Comparison of ENCODE assay signal across 8 cellular contexts in the genomic region with DNA sequence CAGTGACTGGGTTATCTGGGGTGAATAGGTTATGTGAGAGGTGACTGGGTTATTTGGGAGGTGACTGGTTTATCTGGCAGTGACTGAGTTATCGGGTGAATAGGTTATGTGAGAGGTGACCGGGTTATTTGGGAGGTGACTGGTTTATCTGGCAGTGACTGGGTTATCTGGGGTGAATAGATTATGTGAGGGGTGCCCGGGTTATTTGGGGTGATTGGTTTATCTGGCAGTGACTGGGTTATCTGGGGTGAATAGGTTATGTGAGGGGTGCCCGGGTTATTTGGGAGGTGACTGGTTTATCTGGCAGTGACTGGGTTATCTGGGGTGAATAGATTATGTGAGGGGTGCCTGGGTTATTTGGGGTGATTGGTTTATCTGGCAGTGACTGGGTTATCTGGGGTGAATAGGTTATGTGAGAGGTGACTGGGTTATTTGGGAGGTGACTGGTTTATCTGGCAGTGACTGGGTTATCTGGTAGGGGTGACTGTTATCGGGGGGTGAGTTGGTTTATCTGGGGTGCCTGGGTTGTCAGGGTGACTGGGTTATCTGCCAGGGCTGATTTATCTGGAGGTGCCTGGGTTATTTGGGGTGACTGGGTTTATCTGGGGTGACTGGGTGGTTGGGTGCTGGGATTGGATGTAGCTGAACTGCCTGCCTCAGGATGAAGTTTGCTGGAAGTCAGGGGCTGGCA. TPM values are rescaled to one million over a fixed set of nuclear protein-coding genes. Genes with fewer than 3 reads are reported as not detected.
DNase-seq lines count a peak whose midpoint lies in the region; ATAC-seq and TF ChIP-seq lines count a peak whose summit lies in the region.
"Not testable (repeated sequence)": the region's sequence is repeated elsewhere in the genome, so short reads cannot be mapped to it uniquely, and the experiment has no call there.

No MANE protein-coding gene starts in this region.

- H3K36me3 ChIP-seq in iPS-15b (ENCODE audit: control insufficient read depth, insufficient read depth, low read length), result not testable (repeated sequence)

- POLR2A ChIA-PET in CD4-positive, alpha-beta T cell (lab: Charles Lee); activated CD4-positive, alpha-beta T cell treated with anti-CD3 and anti-CD28 coated beads, Interleukin-2, amount 10 ng/mL, durations not matched to agents 7 days and 5 days (lab: Charles Lee); MCF 10A (lab: Yijun Ruan, JAX): not testable (repeated sequence)

- not testable (repeated sequence) for H3K9me3 Mint-ChIP-seq in CD4-positive, alpha-beta T cell; IgD-negative memory B cell; activated CD4-positive, alpha-beta T cell treated with anti-CD3 and anti-CD28 coated beads, Interleukin-2, amount 10 ng/mL, durations not matched to agents 7 days and 5 days; activated T-helper 2 cell treated with anti-CD3 and anti-CD28 coated beads, Interferon-gamma antibody, Interleukin-2, Interleukin-4, amounts not matched to agents 10 μg/mL and 5 μg/mL and 100 μg/mL, durations not matched to agents 14 hours and 24 hours and 36 hours; MCF 10A (ENCODE audit: unreplicated experiment); neural crest cell; stimulated activated naive CD8-positive, alpha-beta T cell treated with anti-CD3 and anti-CD28 coated beads, Interleukin-15, amount 100 ng/mL, for 72 hours

- peak overlapping the region; percentile 26 for H3K4me3 ChIP-seq in iPS-15b (ENCODE audit: low read depth, low read length)

- BruUV-seq in MCF 10A (replicated peaks; lab: Mats Ljungman, UMichigan), result not testable (repeated sequence)

- H3K4me3 Mint-ChIP-seq in CD4-positive, alpha-beta T cell, result peak overlapping the region; percentile 85
- H3K4me3 Mint-ChIP-seq in IgD-negative memory B cell (peak overlapping the region in 2 of 4 donors; percentile 60 to 71), MCF 10A (ENCODE audit: unreplicated experiment) (peak overlapping the region; percentile 55), neural crest cell (peak overlapping the region; percentile 81)
- H3K4me3 Mint-ChIP-seq in activated CD4-positive, alpha-beta T cell treated with anti-CD3 and anti-CD28 coated beads, Interleukin-2, amount 10 ng/mL, durations not matched to agents 7 days and 5 days, result peak overlapping the region; percentile 59
- H3K4me3 Mint-ChIP-seq in activated T-helper 2 cell treated with anti-CD3 and anti-CD28 coated beads, Interferon-gamma antibody, Interleukin-2, Interleukin-4, amounts not matched to agents 10 μg/mL and 5 μg/mL and 100 μg/mL, durations not matched to agents 14 hours and 24 hours and 36 hours (ENCODE audit: low read depth), result peak overlapping the region; percentile 74
- H3K4me3 Mint-ChIP-seq in stimulated activated naive CD8-positive, alpha-beta T cell treated with anti-CD3 and anti-CD28 coated beads, Interleukin-15, amount 100 ng/mL, for 72 hours, result peak overlapping the region; percentile 60 to 88

- not testable (repeated sequence) for H3K27ac Mint-ChIP-seq in CD4-positive, alpha-beta T cell; MCF 10A (ENCODE audit: low read depth, unreplicated experiment); neural crest cell (ENCODE audit: unreplicated experiment)
- H3K27ac Mint-ChIP-seq in IgD-negative memory B cell, result peak overlapping the region in 2 of 3 donors; percentile 45 to 62
- peak overlapping the region; percentile 80 for H3K27ac Mint-ChIP-seq in activated CD4-positive, alpha-beta T cell treated with anti-CD3 and anti-CD28 coated beads, Interleukin-2, amount 10 ng/mL, durations not matched to agents 7 days and 5 days
- peak overlapping the region; percentile 43 for H3K27ac Mint-ChIP-seq in activated T-helper 2 cell treated with anti-CD3 and anti-CD28 coated beads, Interferon-gamma antibody, Interleukin-2, Interleukin-4, amounts not matched to agents 10 μg/mL and 5 μg/mL and 100 μg/mL, durations not matched to agents 14 hours and 24 hours and 36 hours
- H3K27ac Mint-ChIP-seq in stimulated activated naive CD8-positive, alpha-beta T cell treated with anti-CD3 and anti-CD28 coated beads, Interleukin-15, amount 100 ng/mL, for 72 hours, result peak overlapping the region in 1 of 2 donors; percentile 59

- not testable (repeated sequence) for DNase-seq in CD4-positive, alpha-beta T cell; activated CD4-positive, alpha-beta T cell treated with anti-CD3 and anti-CD28 coated beads, Interleukin-2, amount 10 ng/mL, durations not matched to agents 7 days and 5 days; activated T-helper 2 cell treated with anti-CD3 and anti-CD28 coated beads, Interferon-gamma antibody, Interleukin-2, Interleukin-4, amounts not matched to agents 10 μg/mL and 5 μg/mL and 100 μg/mL, durations not matched to agents 14 hours and 24 hours and 36 hours (ENCODE audit: low spot score); MCF 10A (ENCODE audit: unreplicated experiment); neural crest cell (ENCODE audit: low read depth, low spot score); stimulated activated naive CD8-positive, alpha-beta T cell treated with anti-CD3 and anti-CD28 coated beads, Interleukin-15, amount 100 ng/mL, for 72 hours

- not testable (repeated sequence) for TF ChIP-seq CTCF in CD4-positive, alpha-beta T cell (IDR thresholded peaks at IDR 0.05); MCF 10A (IDR thresholded peaks at IDR 0.05; ENCODE audit: unreplicated experiment); neural crest cell (conservative IDR thresholded peaks at IDR 0.05)

- peaks cover 51% of the 10 kb centered on the region for H3K27me3 Mint-ChIP-seq in CD4-positive, alpha-beta T cell
- H3K27me3 Mint-ChIP-seq in IgD-negative memory B cell (peaks cover 27% of the 10 kb centered on the region), MCF 10A (ENCODE audit: insufficient read depth, unreplicated experiment) (peaks cover 18% of the 10 kb centered on the region), neural crest cell (ENCODE audit: low read depth) (peaks cover 54% of the 10 kb centered on the region)
- peaks cover 37% of the 10 kb centered on the region for H3K27me3 Mint-ChIP-seq in activated CD4-positive, alpha-beta T cell treated with anti-CD3 and anti-CD28 coated beads, Interleukin-2, amount 10 ng/mL, durations not matched to agents 7 days and 5 days
- H3K27me3 Mint-ChIP-seq in activated T-helper 2 cell treated with anti-CD3 and anti-CD28 coated beads, Interferon-gamma antibody, Interleukin-2, Interleukin-4, amounts not matched to agents 10 μg/mL and 5 μg/mL and 100 μg/mL, durations not matched to agents 14 hours and 24 hours and 36 hours (ENCODE audit: low read depth), result peaks cover 27% of the 10 kb centered on the region
- peaks cover 55% of the 10 kb centered on the region for H3K27me3 Mint-ChIP-seq in stimulated activated naive CD8-positive, alpha-beta T cell treated with anti-CD3 and anti-CD28 coated beads, Interleukin-15, amount 100 ng/mL, for 72 hours

- H3K9ac ChIP-seq in iPS-15b (ENCODE audit: low read depth, low read length), result not testable (repeated sequence)

- CTCF ChIA-PET in CD4-positive, alpha-beta T cell (lab: Charles Lee); activated CD4-positive, alpha-beta T cell treated with anti-CD3 and anti-CD28 coated beads, Interleukin-2, amount 10 ng/mL, durations not matched to agents 7 days and 5 days (lab: Charles Lee); MCF 10A (lab: Yijun Ruan, JAX): not testable (repeated sequence)

- not testable (repeated sequence) for H3K4me1 Mint-ChIP-seq in CD4-positive, alpha-beta T cell (ENCODE audit: low read depth); activated CD4-positive, alpha-beta T cell treated with anti-CD3 and anti-CD28 coated beads, Interleukin-2, amount 10 ng/mL, durations not matched to agents 7 days and 5 days; MCF 10A (ENCODE audit: insufficient read depth, unreplicated experiment); neural crest cell
- H3K4me1 Mint-ChIP-seq in IgD-negative memory B cell, result peaks cover 6 to 11% (median 7%) of the 10 kb centered on the region in 3 donors
- H3K4me1 Mint-ChIP-seq in activated T-helper 2 cell treated with anti-CD3 and anti-CD28 coated beads, Interferon-gamma antibody, Interleukin-2, Interleukin-4, amounts not matched to agents 10 μg/mL and 5 μg/mL and 100 μg/mL, durations not matched to agents 14 hours and 24 hours and 36 hours (ENCODE audit: low read depth), result peaks cover 12% of the 10 kb centered on the region
- peaks cover 18% of the 10 kb centered on the region for H3K4me1 Mint-ChIP-seq in stimulated activated naive CD8-positive, alpha-beta T cell treated with anti-CD3 and anti-CD28 coated beads, Interleukin-15, amount 100 ng/mL, for 72 hours

- not testable (repeated sequence) for H3K27ac ChIP-seq in CD4-positive, alpha-beta T cell (ENCODE audit: low read depth, low read length)

- H3K36me3 Mint-ChIP-seq in CD4-positive, alpha-beta T cell (ENCODE audit: low read depth); IgD-negative memory B cell; activated CD4-positive, alpha-beta T cell treated with anti-CD3 and anti-CD28 coated beads, Interleukin-2, amount 10 ng/mL, durations not matched to agents 7 days and 5 days (ENCODE audit: low read depth); activated T-helper 2 cell treated with anti-CD3 and anti-CD28 coated beads, Interferon-gamma antibody, Interleukin-2, Interleukin-4, amounts not matched to agents 10 μg/mL and 5 μg/mL and 100 μg/mL, durations not matched to agents 14 hours and 24 hours and 36 hours (ENCODE audit: low read depth); MCF 10A (ENCODE audit: insufficient read depth, unreplicated experiment); neural crest cell (ENCODE audit: low read depth): not testable (repeated sequence)

- H3K9me3 ChIP-seq in CD4-positive, alpha-beta T cell (ENCODE audit: control insufficient read depth, low read length); iPS-15b (ENCODE audit: control insufficient read depth, insufficient read depth, low read length): not testable (repeated sequence)

- intact Hi-C loops in CD4-positive, alpha-beta T cell (cut with DNase I, micrococcal nuclease); activated T-helper 2 cell treated with anti-CD3 and anti-CD28 coated beads, Interferon-gamma antibody, Interleukin-2, Interleukin-4, amounts not matched to agents 10 μg/mL and 5 μg/mL and 100 μg/mL, durations not matched to agents 14 hours and 24 hours and 36 hours (cut with micrococcal nuclease); MCF 10A (cut with micrococcal nuclease): not testable (repeated sequence)

- H3K27me3 ChIP-seq in CD4-positive, alpha-beta T cell (ENCODE audit: control insufficient read depth, insufficient read depth, low read length), result peaks cover 36% of the 10 kb centered on the region
- peaks cover 11% of the 10 kb centered on the region for H3K27me3 ChIP-seq in iPS-15b (ENCODE audit: control insufficient read depth, insufficient read depth, low read length)

- not testable (repeated sequence) for ATAC-seq in CD4-positive, alpha-beta T cell (ENCODE audit: poor library complexity); stimulated activated naive CD8-positive, alpha-beta T cell treated with anti-CD3 and anti-CD28 coated beads, Interleukin-15, amount 100 ng/mL, for 72 hours

- not testable (repeated sequence) for H3K4me1 ChIP-seq in iPS-15b (ENCODE audit: control insufficient read depth, insufficient read depth, low read length)

RNA-seq across cellular contexts. Expression of gene PANX2, which starts 1.9 kb away (rescaled TPM):
- under 1 TPM; 0.11 to 0.16 TPM for total RNA-seq in CD4-positive, alpha-beta T cell
- polyA plus RNA-seq in IgD-negative memory B cell, result not detected
- total RNA-seq in activated CD4-positive, alpha-beta T cell treated with anti-CD3 and anti-CD28 coated beads, Interleukin-2, amount 10 ng/mL, durations not matched to agents 7 days and 5 days, result under 1 TPM; 0.10 TPM
- 2.4 and 2.8 TPM in 2 replicates for total RNA-seq in activated T-helper 2 cell treated with anti-CD3 and anti-CD28 coated beads, Interferon-gamma antibody, Interleukin-2, Interleukin-4, amounts not matched to agents 10 μg/mL and 5 μg/mL and 100 μg/mL, durations not matched to agents 14 hours and 24 hours and 36 hours
- total RNA-seq in MCF 10A (2022), result 0.77 and 2.7 TPM in 2 replicates
- 2.5 and 3.0 TPM in 2 replicates for total RNA-seq in neural crest cell

RNA-seq across cellular contexts. Expression of gene TRABD, which starts 17.1 kb away (rescaled TPM):
- 100 to 1,000 TPM; 184 to 193 TPM for total RNA-seq in CD4-positive, alpha-beta T cell
- 28.0 TPM for polyA plus RNA-seq in IgD-negative memory B cell
- total RNA-seq in activated CD4-positive, alpha-beta T cell treated with anti-CD3 and anti-CD28 coated beads, Interleukin-2, amount 10 ng/mL, durations not matched to agents 7 days and 5 days, result 100 to 1,000 TPM; 112 to 138 TPM
- 104 and 109 TPM in 2 replicates for total RNA-seq in activated T-helper 2 cell treated with anti-CD3 and anti-CD28 coated beads, Interferon-gamma antibody, Interleukin-2, Interleukin-4, amounts not matched to agents 10 μg/mL and 5 μg/mL and 100 μg/mL, durations not matched to agents 14 hours and 24 hours and 36 hours
- 60.6 and 63.8 TPM in 2 replicates for total RNA-seq in MCF 10A (2022)
- 45.7 and 46.9 TPM in 2 replicates for total RNA-seq in neural crest cell

RNA-seq across cellular contexts. Expression of gene SELENOO, which starts 32.2 kb away (rescaled TPM):
- 10 to 100 TPM; 26.0 to 26.1 TPM for total RNA-seq in CD4-positive, alpha-beta T cell
- 2.3 TPM for polyA plus RNA-seq in IgD-negative memory B cell
- total RNA-seq in activated CD4-positive, alpha-beta T cell treated with anti-CD3 and anti-CD28 coated beads, Interleukin-2, amount 10 ng/mL, durations not matched to agents 7 days and 5 days, result 10 to 100 TPM; 17.4 to 25.5 TPM
- total RNA-seq in activated T-helper 2 cell treated with anti-CD3 and anti-CD28 coated beads, Interferon-gamma antibody, Interleukin-2, Interleukin-4, amounts not matched to agents 10 μg/mL and 5 μg/mL and 100 μg/mL, durations not matched to agents 14 hours and 24 hours and 36 hours, result 26.3 and 26.4 TPM in 2 replicates
- total RNA-seq in MCF 10A (2022), result 16.1 and 21.9 TPM in 2 replicates
- total RNA-seq in neural crest cell, result 24.3 and 24.5 TPM in 2 replicates
